8 cellular contexts compared by ENCODE assay signal in genomic region chr19:5681446-5682292, GRCh38. TPM values are rescaled to one million over a fixed set of nuclear protein-coding genes. Genes with fewer than 3 reads are reported as not detected.
DNase-seq lines count a peak whose midpoint lies in the region; ATAC-seq and TF ChIP-seq lines count a peak whose summit lies in the region.

No MANE protein-coding gene starts in this region.

- H3K27ac Mint-ChIP-seq in effector memory CD8-positive, alpha-beta T cell, result peak overlapping the region; percentile 97 to 99
- H3K27ac Mint-ChIP-seq in neural progenitor cell, result peak overlapping the region; percentile 19

- H3K9me2 ChIP-seq in MM.1S (replicated peaks; ENCODE audit: insufficient read depth, low read length), result no peaks in the 10 kb centered on the region

- H3K9me3 ChIP-seq in MM.1S (replicated peaks; ENCODE audit: insufficient read depth, low read length) (no peaks in the 10 kb centered on the region), neural progenitor cell (ENCODE audit: low read depth) (no peaks in the 10 kb centered on the region)

- CTCF ChIA-PET in BJ (lab: Yijun Ruan, JAX), result interaction anchor here (1.0 kb wide), 1 partner anchor 8 kb away, joined by 3 read pairs; no protein-coding TSS in a partner anchor

- POLR2A ChIA-PET in BJ (lab: Charles Lee), result no interaction called here

- H3K36me3 Mint-ChIP-seq in effector memory CD8-positive, alpha-beta T cell (ENCODE audit: insufficient read depth), result peaks cover 23% of the 10 kb centered on the region
- H3K36me3 Mint-ChIP-seq in neural progenitor cell, result no peaks in the 10 kb centered on the region

- H3K79me2 ChIP-seq in MM.1S (ENCODE audit: low read length) (peaks cover 13% of the 10 kb centered on the region), neural progenitor cell (ENCODE audit: low read depth) (no peaks in the 10 kb centered on the region)

- no peak for DNase-seq in BJ (ENCODE audit: low read depth)
- peak; percentile 4 for DNase-seq in MM.1S
- DNase-seq in effector memory CD8-positive, alpha-beta T cell, result no peak
- DNase-seq in neural progenitor cell (ENCODE audit: low spot score), result no peak
- DNase-seq in stimulated activated naive CD4-positive, alpha-beta T cell (lab: John Stamatoyannopoulos, UW), result no peak
- DNase-seq in NCI-H226, result no peak

- no peak overlapping the region for H3K27ac ChIP-seq in MM.1S (ENCODE audit: low read length)
- no peak overlapping the region for H3K27ac ChIP-seq in neural progenitor cell

- H3K4me3 ChIP-seq in BJ (ENCODE audit: low read depth, low read length), result peak overlapping the region; percentile 84
- H3K4me3 ChIP-seq in MM.1S (ENCODE audit: low read length), result no peak overlapping the region
- peak overlapping the region; percentile 69 for H3K4me3 ChIP-seq in neural progenitor cell

- H4K20me1 ChIP-seq in MM.1S (ENCODE audit: insufficient read depth, low read length), result no peaks in the 10 kb centered on the region
- H4K20me1 ChIP-seq in neural progenitor cell (ENCODE audit: low read depth), result peaks cover 5% of the 10 kb centered on the region

- H3F3A ChIP-seq in MM.1S (ENCODE audit: insufficient read depth, low read length) (peaks cover 7% of the 10 kb centered on the region), neural progenitor cell (ENCODE audit: low read depth) (peaks cover 13% of the 10 kb centered on the region)

- peak overlapping the region; percentile 43 to 75 for H3K4me3 Mint-ChIP-seq in effector memory CD8-positive, alpha-beta T cell
- H3K4me3 Mint-ChIP-seq in neural progenitor cell, result peak overlapping the region; percentile 86

- H3K9me3 Mint-ChIP-seq in effector memory CD8-positive, alpha-beta T cell, result no peaks in the 10 kb centered on the region
- no peaks in the 10 kb centered on the region for H3K9me3 Mint-ChIP-seq in neural progenitor cell

- H3K36me3 ChIP-seq in BJ (ENCODE audit: control insufficient read depth, insufficient read depth, low read length), result peaks cover 5% of the 10 kb centered on the region
- H3K36me3 ChIP-seq in MM.1S (replicated peaks; ENCODE audit: insufficient read depth, low read length), result no peaks in the 10 kb centered on the region
- H3K36me3 ChIP-seq in neural progenitor cell, result no peaks in the 10 kb centered on the region

- H3K4me1 Mint-ChIP-seq in effector memory CD8-positive, alpha-beta T cell (ENCODE audit: low read depth in 2 of 2), result peaks cover 19 to 40% of the 10 kb centered on the region in 2 donors
- H3K4me1 Mint-ChIP-seq in neural progenitor cell, result peaks cover 37% of the 10 kb centered on the region

- no peak overlapping the region for H3K9ac ChIP-seq in MM.1S (ENCODE audit: low read length)
- H3K9ac ChIP-seq in neural progenitor cell, result no peak overlapping the region

- H3K27me3 Mint-ChIP-seq in effector memory CD8-positive, alpha-beta T cell, result no peaks in the 10 kb centered on the region
- H3K27me3 Mint-ChIP-seq in neural progenitor cell (ENCODE audit: insufficient read depth, low read depth), result peaks cover 5% of the 10 kb centered on the region

- no peak overlapping the region for H2AFZ ChIP-seq in MM.1S (ENCODE audit: low read length)
- no peak overlapping the region for H2AFZ ChIP-seq in neural progenitor cell (replicated peaks)

- no peak for ATAC-seq in effector memory CD8-positive, alpha-beta T cell (replicated peaks)
- ATAC-seq in HG02763 (IDR thresholded peaks at IDR 0.05; ENCODE audit: unreplicated experiment) (no peak), GM18511 (IDR thresholded peaks at IDR 0.05; ENCODE audit: unreplicated experiment) (no peak)

- TF ChIP-seq CTCF in BJ (IDR thresholded peaks at IDR 0.05; ENCODE audit: insufficient read depth, low read depth, low read length), result no peak
- TF ChIP-seq CTCF in MM.1S (IDR thresholded peaks at IDR 0.05; ENCODE audit: low read length), result no peak
- TF ChIP-seq CTCF in neural progenitor cell (IDR thresholded peaks at IDR 0.05), result no peak

- H3K4me2 ChIP-seq in MM.1S (ENCODE audit: low read depth, low read length) (peak overlapping the region; percentile 80), neural progenitor cell (peak overlapping the region; percentile 85)

- H3K4me1 ChIP-seq in MM.1S (ENCODE audit: low read length), result peaks cover 11% of the 10 kb centered on the region
- H3K4me1 ChIP-seq in neural progenitor cell, result peaks cover 3% of the 10 kb centered on the region

- H3K27me3 ChIP-seq in BJ (ENCODE audit: control insufficient read depth, insufficient read depth, low read length) (no peaks in the 10 kb centered on the region), MM.1S (replicated peaks; ENCODE audit: insufficient read depth, low read length) (peaks cover 14% of the 10 kb centered on the region), neural progenitor cell (no peaks in the 10 kb centered on the region)

RNA-seq across cellular contexts. Expression of gene HSD11B1L, which starts 0.8 kb away (rescaled TPM):
- polyA plus RNA-seq in BJ (2011; rRNA removed), result 5.3 and 5.6 TPM in 2 replicates
- 0.72 and 1.2 TPM in 2 replicates for polyA minus RNA-seq in BJ (2011; rRNA and poly(A)+ RNA removed)
- 7.7 and 60.5 TPM in 2 replicates for total RNA-seq in neural progenitor cell (ENCODE audit: low replicate concordance)

RNA-seq across cellular contexts. Expression of gene MICOS13, which starts 1.4 kb away (rescaled TPM):
- polyA plus RNA-seq in BJ (2011; rRNA removed), result 65.2 and 67.8 TPM in 2 replicates
- polyA minus RNA-seq in BJ (2011; rRNA and poly(A)+ RNA removed), result 11.5 and 19.8 TPM in 2 replicates
- 7.5 and 15.0 TPM in 2 replicates for total RNA-seq in neural progenitor cell (ENCODE audit: low replicate concordance)

RNA-seq across cellular contexts. Expression of gene RPL36, which starts 8.4 kb away (rescaled TPM):
- 824 and 912 TPM in 2 replicates for polyA plus RNA-seq in BJ (2011; rRNA removed)
- polyA minus RNA-seq in BJ (2011; rRNA and poly(A)+ RNA removed), result 265 and 384 TPM in 2 replicates
- 778 and 991 TPM in 2 replicates for total RNA-seq in neural progenitor cell (ENCODE audit: low replicate concordance)

RNA-seq across cellular contexts. Expression of gene LONP1, which starts 38.3 kb away (rescaled TPM):
- 55.4 and 77.4 TPM in 2 replicates for polyA plus RNA-seq in BJ (2011; rRNA removed)
- 60.9 and 65.7 TPM in 2 replicates for polyA minus RNA-seq in BJ (2011; rRNA and poly(A)+ RNA removed)
- 35.9 and 68.4 TPM in 2 replicates for total RNA-seq in neural progenitor cell (ENCODE audit: low replicate concordance)

RNA-seq across cellular contexts. Expression of gene CATSPERD, which starts 38.8 kb away (rescaled TPM):
- not detected in 2 replicates for polyA plus RNA-seq in BJ (2011; rRNA removed)
- polyA minus RNA-seq in BJ (2011; rRNA and poly(A)+ RNA removed), result 0.09 TPM in 1 of 2 replicates, not detected in the other
- total RNA-seq in neural progenitor cell (ENCODE audit: low replicate concordance), result not detected in 2 replicates
